In genomic region chr1:37423810-37424209, GRCh38 we compare ENCODE assay signal across 25 cellular contexts. TPM values are rescaled to one million over a fixed set of nuclear protein-coding genes. Genes with fewer than 3 reads are reported as not detected.
DNase-seq lines count a peak whose midpoint lies in the region; ATAC-seq lines count a peak whose summit lies in the region.
"Had no signal": no experiment of that assay in that cellular context is flagged by ENCODE, and none has a peak within 500 bp of the region (broad histone marks: within the 10 kb centered on the region; RNA-seq: fewer than 3 reads in every experiment).

No MANE protein-coding gene starts in this region.

- DNase-seq in Daoy (ENCODE audit: low read depth) (peak; percentile 43), M059J (ENCODE audit: low read depth) (peak; percentile 15), OCI-M1 (lab: John Stamatoyannopoulos, UW) (peak; percentile 51), iPS-NIHi11 (ENCODE audit: low spot score) (peak; percentile 46), substantia nigra (lab: John Stamatoyannopoulos, UW) (no peak), DMS114 treated with DMSO at 0.1 percent for 48 hours (lab: John Stamatoyannopoulos, UW; ENCODE audit: unreplicated experiment) (no peak)
- DNase-seq: activated CD4-positive, alpha-beta memory T cell treated with anti-CD3 and anti-CD28 coated beads for 36 hours; activated CD8-positive, alpha-beta memory T cell treated with anti-CD3 and anti-CD28 coated beads, Interleukin-2, amount 50 U/mL, for 4 hours; activated naive CD4-positive, alpha-beta T cell treated with anti-CD3 and anti-CD28 coated beads for 36 hours; adrenal gland; body of pancreas; dermis blood vessel endothelial cell; foreskin keratinocyte; heart right ventricle; left colon; mammary epithelial cell; nephron progenitor cell; ovary; PC-9; SHP77 had no signal

- H3K27ac ChIP-seq in substantia nigra (ENCODE audit: low read depth, low read length, poor library complexity, severe bottlenecking): no peak overlapping the region
- H3K27ac ChIP-seq: adrenal gland, body of pancreas, esophagus muscularis mucosa, foreskin keratinocyte, heart right ventricle, HL-60, ovary, PC-9 had no signal

- ATAC-seq in HG02623 (IDR thresholded peaks at IDR 0.05; ENCODE audit: unreplicated experiment) (no peak), GM21423 (IDR thresholded peaks at IDR 0.05; ENCODE audit: unreplicated experiment) (no peak)
- ATAC-seq: activated CD4-positive, CD25-positive, alpha-beta regulatory T cell treated with anti-CD3 and anti-CD28 coated beads, Interleukin-2, amount 50 U/mL, for 24 hours; body of pancreas; foreskin keratinocyte; heart right ventricle; left colon had no signal

RNA-seq across cellular contexts. Expression of gene ZC3H12A, which starts 50.6 kb away (rescaled TPM):
- 15.2 and 18.1 TPM in 2 replicates for total RNA-seq in Daoy (2014; rRNA removed; shearing (Covaris generic))
- total RNA-seq in M059J (2014; rRNA removed; shearing (Covaris generic)): 4.5 and 8.6 TPM in 2 replicates

Comparison
In these comparisons a context has a peak if more than half of its experiments do, and no peak if none do; other contexts are left out.
1. DNase-seq: peak in Daoy (single experiment), M059J (single experiment), OCI-M1 (single experiment) and iPS-NIHi11 (single experiment); none in substantia nigra (0 of 49) and DMS114 treated with DMSO at 0.1 percent for 48 hours (single experiment).